In the genomic region with DNA sequence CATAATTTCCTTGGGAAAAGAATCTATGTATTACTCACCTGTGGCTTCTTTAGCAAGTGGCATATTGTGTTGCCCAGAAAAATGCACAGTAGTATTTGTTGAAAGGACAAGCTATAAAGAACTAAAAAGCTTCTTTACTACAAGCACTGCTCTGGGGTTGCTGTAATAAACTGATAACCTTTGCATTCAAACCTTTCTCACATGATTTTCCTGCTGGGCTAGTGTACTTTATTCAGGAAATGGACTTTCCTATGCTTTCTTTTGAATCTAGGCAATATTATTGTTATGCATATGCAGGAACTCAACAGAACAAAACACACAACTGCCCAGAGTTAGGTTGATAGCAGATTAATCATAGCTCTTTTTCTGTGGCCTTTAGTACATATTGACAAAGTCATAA, we compare ENCODE assay signal across 28 cellular contexts.
"Had no signal": no experiment of that assay in that cellular context is flagged by ENCODE, and none has a peak within 500 bp of the region (broad histone marks: within the 10 kb centered on the region; RNA-seq: fewer than 3 reads in every experiment).

No MANE protein-coding gene starts in this region.

- H3K9me3 ChIP-seq: left lung, lower lobe of right lung, ovary, right atrium auricular region, right lobe of liver, testis, thyroid gland, transverse colon, upper lobe of left lung, vagina had no signal

- H3K9ac ChIP-seq: neural progenitor cell had no signal

- H3K4me1 Mint-ChIP-seq: naive thymus-derived CD8-positive, alpha-beta T cell; stimulated activated memory B cell treated with anti-CD40 and anti-IgM and Interleukin-4, amounts not matched to agents 10 μg/mL and 1 μg/mL and 100 μg/mL, for 72 hours; stimulated activated naive CD8-positive, alpha-beta T cell treated with anti-CD3 and anti-CD28 coated beads, Interleukin-15, amount 100 ng/mL, for 72 hours had no signal

- H3K27ac ChIP-seq: left lung, lower lobe of right lung, neural progenitor cell, ovary, right atrium auricular region, right lobe of liver, testis, thyroid gland, transverse colon, upper lobe of left lung, vagina had no signal

- H3K4me3 ChIP-seq: left lung, lower lobe of right lung, neural progenitor cell, ovary, right atrium auricular region, right lobe of liver, smooth muscle cell, testis, thyroid gland, transverse colon, upper lobe of left lung, vagina had no signal

- H3K27me3 ChIP-seq: left lung, neural progenitor cell, ovary, right atrium auricular region, right lobe of liver, testis, thyroid gland, transverse colon, upper lobe of left lung, vagina had no signal

- ATAC-seq: left cardiac atrium; left lung; lower lobe of right lung; naive thymus-derived CD8-positive, alpha-beta T cell; right lobe of liver; stimulated activated naive CD8-positive, alpha-beta T cell treated with anti-CD3 and anti-CD28 coated beads, Interleukin-15, amount 100 ng/mL, for 72 hours had no signal

- H3K4me3 Mint-ChIP-seq: naive thymus-derived CD8-positive, alpha-beta T cell; nephron; neural progenitor cell; stimulated activated memory B cell treated with anti-CD40 and anti-IgM and Interleukin-4, amounts not matched to agents 10 μg/mL and 1 μg/mL and 100 μg/mL, for 72 hours; stimulated activated naive CD8-positive, alpha-beta T cell treated with anti-CD3 and anti-CD28 coated beads, Interleukin-15, amount 100 ng/mL, for 72 hours had no signal

- H3K36me3 ChIP-seq: left lung, lower lobe of right lung, neural progenitor cell, ovary, right atrium auricular region, right lobe of liver, thyroid gland, transverse colon, upper lobe of left lung, vagina had no signal

- H3K36me3 Mint-ChIP-seq: naive thymus-derived CD8-positive, alpha-beta T cell; neural progenitor cell; stimulated activated memory B cell treated with anti-CD40 and anti-IgM and Interleukin-4, amounts not matched to agents 10 μg/mL and 1 μg/mL and 100 μg/mL, for 72 hours had no signal

- H3K27me3 Mint-ChIP-seq: naive thymus-derived CD8-positive, alpha-beta T cell; progenitor cell of endocrine pancreas; stimulated activated memory B cell treated with anti-CD40 and anti-IgM and Interleukin-4, amounts not matched to agents 10 μg/mL and 1 μg/mL and 100 μg/mL, for 72 hours; stimulated activated naive CD8-positive, alpha-beta T cell treated with anti-CD3 and anti-CD28 coated beads, Interleukin-15, amount 100 ng/mL, for 72 hours had no signal

- DNase-seq: hippocampal formation; kidney glomerular epithelial cell; left cardiac atrium; left lung; lower lobe of right lung; mammary epithelial cell; mesenchymal stem cell; naive thymus-derived CD8-positive, alpha-beta T cell; ovary; right lobe of liver; stimulated activated CD4-positive, alpha-beta T cell treated with anti-CD3 and anti-CD28 coated beads, Interleukin-1b, Interleukin-23, amount 100 ng/mL, for 48 hours; stimulated activated CD4-positive, alpha-beta T cell treated with anti-CD3 and anti-CD28 coated beads, Interleukin-2, amount 100 ng/mL, for 48 hours; stimulated activated CD4-positive, alpha-beta T cell treated with anti-CD3 and anti-CD28 coated beads, Interleukin-4, amount 100 ng/mL, for 4 hours; stimulated activated CD8-positive, alpha-beta memory T cell treated with anti-CD3 and anti-CD28 coated beads, Interleukin-4, amount 100 ng/mL, for 48 hours; stimulated activated naive CD4-positive, alpha-beta T cell treated with Interleukin-2 at 50 U/mL for 16 hours; stimulated activated naive CD8-positive, alpha-beta T cell treated with anti-CD3 and anti-CD28 coated beads, Interleukin-15, amount 100 ng/mL, for 72 hours; substantia nigra; testis; thyroid gland; transverse colon; upper lobe of left lung had no signal

- H3K27ac Mint-ChIP-seq: naive thymus-derived CD8-positive, alpha-beta T cell; stimulated activated memory B cell treated with anti-CD40 and anti-IgM and Interleukin-4, amounts not matched to agents 10 μg/mL and 1 μg/mL and 100 μg/mL, for 72 hours; stimulated activated naive CD8-positive, alpha-beta T cell treated with anti-CD3 and anti-CD28 coated beads, Interleukin-15, amount 100 ng/mL, for 72 hours had no signal

- H3K4me2 ChIP-seq: neural progenitor cell, smooth muscle cell had no signal

- H3K4me1 ChIP-seq: left lung, lower lobe of right lung, right atrium auricular region, right lobe of liver, testis, thyroid gland, transverse colon, upper lobe of left lung, vagina had no signal

- H2AFZ ChIP-seq: neural progenitor cell had no signal

- H3K9me3 Mint-ChIP-seq: nephron; stimulated activated naive CD8-positive, alpha-beta T cell treated with anti-CD3 and anti-CD28 coated beads, Interleukin-15, amount 100 ng/mL, for 72 hours had no signal
